ENCODE assay signal across 22 cellular contexts in the genomic region with DNA sequence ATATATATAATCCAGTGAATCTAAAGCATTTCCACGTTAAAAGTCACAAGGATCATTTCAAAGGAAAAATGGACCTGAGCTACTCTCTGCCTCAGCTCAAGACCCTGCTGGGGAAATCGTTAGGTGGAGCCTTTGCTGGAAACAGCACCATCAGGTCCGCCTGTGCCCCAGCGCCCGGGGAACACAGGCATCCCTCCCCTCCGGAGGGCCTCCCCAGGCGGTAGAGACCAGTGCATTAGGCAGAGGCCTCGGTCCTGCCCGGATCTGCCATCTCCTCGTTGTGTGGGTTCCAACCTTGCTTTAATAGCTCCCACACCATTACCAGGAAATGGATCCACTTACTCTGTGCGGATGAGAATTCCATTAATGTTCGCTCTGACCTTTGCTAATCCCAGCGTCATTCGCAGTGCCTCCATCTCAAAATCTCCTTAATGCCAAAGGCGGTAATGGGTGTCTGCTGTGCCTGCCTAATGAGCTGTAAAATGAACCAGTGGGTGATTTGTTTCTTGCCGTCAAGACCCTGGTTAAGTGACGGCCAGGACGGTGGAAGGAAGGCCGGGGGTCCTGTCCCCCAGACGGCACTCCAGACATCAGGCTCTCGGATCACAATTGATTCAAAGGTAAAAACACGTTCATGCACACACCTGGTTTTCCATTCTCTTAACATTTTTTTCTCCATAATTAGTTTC. TPM values are rescaled to one million over a fixed set of nuclear protein-coding genes. Genes with fewer than 3 reads are reported as not detected.
DNase-seq lines count a peak whose midpoint lies in the region; ATAC-seq and TF ChIP-seq lines count a peak whose summit lies in the region.
"Had no signal": no experiment of that assay in that cellular context is flagged by ENCODE, and none has a peak within 500 bp of the region (broad histone marks: within the 10 kb centered on the region; RNA-seq: fewer than 3 reads in every experiment).

No MANE protein-coding gene starts in this region.

- intact Hi-C loops in upper lobe of right lung (cut with DNase I), result no loop called here

- no peak overlapping the region for H3K14ac ChIP-seq in neuronal stem cell (ENCODE audit: low read length)

- H2BK12ac ChIP-seq in neuronal stem cell (ENCODE audit: low read length), result no peak overlapping the region

- H3K4me1 Mint-ChIP-seq in effector memory CD8-positive, alpha-beta T cell (ENCODE audit: low read depth in 2 of 2), result peaks cover 0 to 2% of the 10 kb centered on the region in 2 donors
- H3K4me1 Mint-ChIP-seq in endodermal cell, result peaks cover 4% of the 10 kb centered on the region

- H4K91ac ChIP-seq in neuronal stem cell (ENCODE audit: low read depth, low read length, poor library complexity), result no peak overlapping the region

- H3K9me3 ChIP-seq in RWPE2 (ENCODE audit: severe bottlenecking), result no peaks in the 10 kb centered on the region
- peaks cover 0 to 4% of the 10 kb centered on the region in 2 donors for H3K9me3 ChIP-seq in neuronal stem cell (replicated peaks in 1 of 2; ENCODE audit: control insufficient read depth in 2 of 2, insufficient read depth in 1 of 2, low read depth in 1 of 2, low read length in 2 of 2)
- no peaks in the 10 kb centered on the region for H3K9me3 ChIP-seq in upper lobe of right lung
- H3K9me3 ChIP-seq in endodermal cell (ENCODE audit: control insufficient read depth, low read length), result no peaks in the 10 kb centered on the region
- H3K9me3 ChIP-seq: SJSA1 had no signal

- no peak overlapping the region for H3K27ac Mint-ChIP-seq in effector memory CD8-positive, alpha-beta T cell
- no peak overlapping the region for H3K27ac Mint-ChIP-seq in endodermal cell
- H3K27ac Mint-ChIP-seq: CD8-positive, alpha-beta T cell had no signal

- peak overlapping the region; percentile 8 for H3K18ac ChIP-seq in neuronal stem cell (ENCODE audit: low read length)

- H3K79me1 ChIP-seq in neuronal stem cell (ENCODE audit: low read depth, low read length), result no peaks in the 10 kb centered on the region

- H3K4me2 ChIP-seq in neuronal stem cell (ENCODE audit: insufficient read depth, low read length, poor library complexity, severe bottlenecking), result no peak overlapping the region

- no peak for TF ChIP-seq CTCF in RWPE2 (IDR thresholded peaks at IDR 0.05; ENCODE audit: poor library complexity, severe bottlenecking)
- TF ChIP-seq CTCF in upper lobe of right lung (IDR thresholded peaks at IDR 0.05), result no peak
- TF ChIP-seq CTCF in endodermal cell (conservative IDR thresholded peaks at IDR 0.05), result no peak

- H3K9ac ChIP-seq in neuronal stem cell (ENCODE audit: low read depth, low read length, poor library complexity) (no peak overlapping the region), endodermal cell (ENCODE audit: extremely low read depth, low read length, poor library complexity, severe bottlenecking) (no peak overlapping the region)

- H3K27me3 ChIP-seq in RWPE2 (ENCODE audit: insufficient read depth, poor library complexity, severe bottlenecking) (no peaks in the 10 kb centered on the region), neuronal stem cell (ENCODE audit: control insufficient read depth in 3 of 3, insufficient read depth in 3 of 3, low read depth in 1 of 3, low read length in 3 of 3) (peaks cover 0 to 24% (median 0%) of the 10 kb centered on the region in 3 experiments), upper lobe of right lung (no peaks in the 10 kb centered on the region), endodermal cell (ENCODE audit: control insufficient read depth, insufficient read depth, low read length, poor library complexity, severe bottlenecking) (no peaks in the 10 kb centered on the region)
- H3K27me3 ChIP-seq: SJSA1 had no signal

- H3K23ac ChIP-seq in neuronal stem cell (ENCODE audit: low read depth, low read length, poor library complexity), result no peak overlapping the region

- H3K4me3 ChIP-seq in RWPE2 (ENCODE audit: severe bottlenecking) (no peak overlapping the region), neuronal stem cell (ENCODE audit: low read length in 2 of 2) (peak overlapping the region in 1 of 2 donors; percentile 20), upper lobe of right lung (no peak overlapping the region), endodermal cell (ENCODE audit: low read length) (no peak overlapping the region)
- H3K4me3 ChIP-seq: SJSA1 had no signal

- no peak overlapping the region for H2BK5ac ChIP-seq in neuronal stem cell (ENCODE audit: low read length)

- ATAC-seq in RWPE2 (ENCODE audit: low read depth) (no peak), upper lobe of right lung (no peak), HG02970 (IDR thresholded peaks at IDR 0.05; ENCODE audit: low FRiP score, unreplicated experiment) (no peak)
- ATAC-seq in effector memory CD8-positive, alpha-beta T cell (replicated peaks), result no peak
- ATAC-seq: CD8-positive, alpha-beta T cell; PC-3 had no signal

- no peaks in the 10 kb centered on the region for H3K36me3 Mint-ChIP-seq in effector memory CD8-positive, alpha-beta T cell (ENCODE audit: insufficient read depth)
- no peaks in the 10 kb centered on the region for H3K36me3 Mint-ChIP-seq in endodermal cell (ENCODE audit: low read depth)
- H3K36me3 Mint-ChIP-seq: CD8-positive, alpha-beta T cell had no signal

- H3K27ac ChIP-seq in RWPE2 (ENCODE audit: poor library complexity, severe bottlenecking) (no peak overlapping the region), neuronal stem cell (replicated peaks; ENCODE audit: low read length) (no peak overlapping the region), upper lobe of right lung (no peak overlapping the region), endodermal cell (ENCODE audit: low read depth, low read length) (no peak overlapping the region)
- H3K27ac ChIP-seq: HL-60, SJSA1 had no signal

- H3K9me3 Mint-ChIP-seq in effector memory CD8-positive, alpha-beta T cell, result no peaks in the 10 kb centered on the region
- no peaks in the 10 kb centered on the region for H3K9me3 Mint-ChIP-seq in endodermal cell
- H3K9me3 Mint-ChIP-seq: CD8-positive, alpha-beta T cell had no signal

- no peak overlapping the region for H2BK120ac ChIP-seq in neuronal stem cell (ENCODE audit: low read depth, low read length)

- no peaks in the 10 kb centered on the region for H3K36me3 ChIP-seq in RWPE2 (ENCODE audit: low read depth)
- no peaks in the 10 kb centered on the region for H3K36me3 ChIP-seq in neuronal stem cell (replicated peaks in 1 of 2; ENCODE audit: control insufficient read depth in 2 of 2, insufficient read depth in 2 of 2, low read length in 2 of 2)
- H3K36me3 ChIP-seq in upper lobe of right lung, result no peaks in the 10 kb centered on the region
- no peaks in the 10 kb centered on the region for H3K36me3 ChIP-seq in endodermal cell (ENCODE audit: control insufficient read depth, insufficient read depth, low read length)
- H3K36me3 ChIP-seq: SJSA1 had no signal

- no peak overlapping the region for H2AK5ac ChIP-seq in neuronal stem cell (ENCODE audit: low read depth, low read length)

- H3K27me3 Mint-ChIP-seq in effector memory CD8-positive, alpha-beta T cell, result peaks cover 44 to 71% of the 10 kb centered on the region in 2 donors
- H3K27me3 Mint-ChIP-seq in endodermal cell (ENCODE audit: insufficient read depth), result peaks cover 21% of the 10 kb centered on the region

- H3K4me1 ChIP-seq in RWPE2 (ENCODE audit: insufficient read depth, poor library complexity, severe bottlenecking) (no peaks in the 10 kb centered on the region), neuronal stem cell (ENCODE audit: control insufficient read depth in 2 of 2, insufficient read depth in 1 of 2, low read depth in 1 of 2, low read length in 2 of 2) (peaks cover 4 to 10% of the 10 kb centered on the region in 2 donors), upper lobe of right lung (peaks cover 14% of the 10 kb centered on the region), endodermal cell (ENCODE audit: control insufficient read depth, insufficient read depth, low read length) (peaks cover 5% of the 10 kb centered on the region)
- H3K4me1 ChIP-seq: SJSA1 had no signal

- DNase-seq in RWPE2 (ENCODE audit: low spot score), result peak; percentile 52
- DNase-seq in left kidney (ENCODE audit: low read depth, low spot score), result peak; percentile 80
- no peak for DNase-seq in neuronal stem cell (ENCODE audit: low spot score)
- peak; percentile 15 for DNase-seq in upper lobe of right lung
- no peak for DNase-seq in effector memory CD8-positive, alpha-beta T cell
- no peak for DNase-seq in endodermal cell
- DNase-seq: C1 segment of cervical spinal cord; CD8-positive, alpha-beta T cell; DMS 273 treated with DMSO at 0.1 percent for 48 hours; DMS79 treated with DMSO at 0.1 percent for 48 hours; GF-D8; NCI-H1092; NCI-H1417 treated with DMSO at 0.1 percent for 48 hours; NCI-H1694 treated with DMSO at 0.1 percent for 48 hours; NCI-H2081; NCI-H2171 treated with DMSO at 0.1 percent for 48 hours; NCI-H345; NCI-H510A treated with DMSO at 0.1 percent for 48 hours; PC-3 had no signal

- H2BK15ac ChIP-seq in neuronal stem cell (ENCODE audit: low read length), result no peak overlapping the region

- H2AFZ ChIP-seq in neuronal stem cell (ENCODE audit: low read length), result no peak overlapping the region

- no peak overlapping the region for H3K4me3 Mint-ChIP-seq in effector memory CD8-positive, alpha-beta T cell
- H3K4me3 Mint-ChIP-seq in endodermal cell, result no peak overlapping the region
- H3K4me3 Mint-ChIP-seq: CD8-positive, alpha-beta T cell had no signal

- H3K4ac ChIP-seq in neuronal stem cell (ENCODE audit: low read length), result no peak overlapping the region

- H4K8ac ChIP-seq in neuronal stem cell (ENCODE audit: low read depth, low read length), result no peak overlapping the region

- WGBS in neuronal stem cell (ENCODE audit: extremely low coverage in 2 of 2, insufficient read length in 2 of 2, insufficient replicate concordance in 1 of 2), 2 donors, result no CpG with 5 or more reads among the region's 22 CpGs
- WGBS in endodermal cell (ENCODE audit: insufficient coverage in 1 of 2, insufficient read length in 1 of 2), 2 experiments, result 93 to 94% methylated on average over 20 to 22 of the region's 22 CpGs

RNA-seq across cellular contexts. Expression of gene FAM20C, which starts 23.1 kb away (rescaled TPM):
- polyA plus RNA-seq in neuronal stem cell (2013, experiment 1 of 2), result 7.3 TPM
- polyA plus RNA-seq in neuronal stem cell (2013, experiment 2 of 2), result 7.3 TPM
- total RNA-seq in upper lobe of right lung, result 58.8 TPM
- total RNA-seq in endodermal cell, result 10 to 100 TPM; 33.5 to 53.5 TPM
- 19.9 TPM for polyA plus RNA-seq in endodermal cell (2013, experiment 1 of 2)
- polyA plus RNA-seq in endodermal cell (2013, experiment 2 of 2), result 18.4 TPM

Comparison
In these comparisons a context has a peak if more than half of its experiments do, and no peak if none do; other contexts are left out.
1. DNase-seq: peak in RWPE2 (single experiment), left kidney (single experiment) and upper lobe of right lung (single experiment); none in neuronal stem cell (single experiment), effector memory CD8-positive, alpha-beta T cell (0 of 3) and endodermal cell (single experiment).